Comparison of ENCODE assay signal across 8 cellular contexts in genomic region chr1:47334765-47335435, GRCh38. TPM values are rescaled to one million over a fixed set of nuclear protein-coding genes. Genes with fewer than 3 reads are reported as not detected.
DNase-seq lines count a peak whose midpoint lies in the region; ATAC-seq and TF ChIP-seq lines count a peak whose summit lies in the region.

No MANE protein-coding gene starts in this region.

- no peak for TF ChIP-seq CTCF in testis (IDR thresholded peaks at IDR 0.05)

- peak overlapping the region; percentile 93 for H3K4me3 Mint-ChIP-seq in activated CD4-positive, alpha-beta T cell treated with anti-CD3 and anti-CD28 coated beads, Interleukin-2, amount 10 ng/mL, durations not matched to agents 7 days and 5 days
- no peak overlapping the region for H3K4me3 Mint-ChIP-seq in activated T-helper 1 cell treated with anti-CD3 and anti-CD28 coated beads, Interleukin-12 subunit alpha, Interleukin-12 subunit beta, Interleukin-2, Interleukin-4 antibody, amounts not matched to agents 30 ng/mL and 10 ng/mL and 1 ng/mL, durations not matched to agents 14 hours and 24 hours and 36 hours
- no peak overlapping the region for H3K4me3 Mint-ChIP-seq in effector memory CD8-positive, alpha-beta T cell

- peak overlapping the region; percentile 93; the same call in 1 of the 2 replicates for H3K9ac ChIP-seq in iPS-20b (ENCODE audit: low read depth, low read length)

- no peak for TF ChIP-seq POLR2A in testis (IDR thresholded peaks at IDR 0.05)

- H3K9me3 ChIP-seq in iPS-20b (ENCODE audit: insufficient read depth, low read depth, low read length) (no peaks in the 10 kb centered on the region), testis (no peaks in the 10 kb centered on the region)

- H3K4me3 ChIP-seq in iPS-20b (ENCODE audit: low read length) (peak overlapping the region; percentile 91), testis (peak overlapping the region; percentile 90 to 92)

- no peak for ATAC-seq in HG02938 (IDR thresholded peaks at IDR 0.05; ENCODE audit: unreplicated experiment)
- ATAC-seq in effector memory CD8-positive, alpha-beta T cell (replicated peaks): no peak

- no peaks in the 10 kb centered on the region for H3K36me3 ChIP-seq in iPS-20b (ENCODE audit: insufficient read depth, low read depth, low read length)
- H3K36me3 ChIP-seq in testis (ENCODE audit: low read depth, missing control alignments): no peaks in the 10 kb centered on the region

- H3K9me3 Mint-ChIP-seq in activated CD4-positive, alpha-beta T cell treated with anti-CD3 and anti-CD28 coated beads, Interleukin-2, amount 10 ng/mL, durations not matched to agents 7 days and 5 days: no peaks in the 10 kb centered on the region
- H3K9me3 Mint-ChIP-seq in activated T-helper 1 cell treated with anti-CD3 and anti-CD28 coated beads, Interleukin-12 subunit alpha, Interleukin-12 subunit beta, Interleukin-2, Interleukin-4 antibody, amounts not matched to agents 30 ng/mL and 10 ng/mL and 1 ng/mL, durations not matched to agents 14 hours and 24 hours and 36 hours: no peaks in the 10 kb centered on the region
- no peaks in the 10 kb centered on the region for H3K9me3 Mint-ChIP-seq in effector memory CD8-positive, alpha-beta T cell

- CTCF ChIA-PET in activated CD4-positive, alpha-beta T cell treated with anti-CD3 and anti-CD28 coated beads, Interleukin-2, amount 10 ng/mL, durations not matched to agents 7 days and 5 days (lab: Charles Lee): interaction anchor here (1.9 to 2.9 kb wide), 4 partner anchors 10 to 21 kb away, joined by 6 to 12 read pairs (median 8); partner anchors contain the start of gene STIL

- peaks cover 21% of the 10 kb centered on the region for H3K4me1 Mint-ChIP-seq in activated CD4-positive, alpha-beta T cell treated with anti-CD3 and anti-CD28 coated beads, Interleukin-2, amount 10 ng/mL, durations not matched to agents 7 days and 5 days
- H3K4me1 Mint-ChIP-seq in activated T-helper 1 cell treated with anti-CD3 and anti-CD28 coated beads, Interleukin-12 subunit alpha, Interleukin-12 subunit beta, Interleukin-2, Interleukin-4 antibody, amounts not matched to agents 30 ng/mL and 10 ng/mL and 1 ng/mL, durations not matched to agents 14 hours and 24 hours and 36 hours (ENCODE audit: low read depth): peaks cover 19% of the 10 kb centered on the region
- H3K4me1 Mint-ChIP-seq in effector memory CD8-positive, alpha-beta T cell (ENCODE audit: low read depth in 2 of 2): peaks cover 15 to 29% of the 10 kb centered on the region in 2 donors

- DNase-seq in activated CD4-positive, alpha-beta T cell treated with anti-CD3 and anti-CD28 coated beads, Interleukin-2, amount 10 ng/mL, durations not matched to agents 7 days and 5 days: no peak
- no peak for DNase-seq in activated CD4-positive, alpha-beta T cell treated with anti-CD3 and anti-CD28 coated beads, Interleukin-2, amount 50 U/mL, for 4 hours
- no peak for DNase-seq in activated T-helper 1 cell treated with anti-CD3 and anti-CD28 coated beads, Interleukin-12 subunit alpha, Interleukin-12 subunit beta, Interleukin-2, Interleukin-4 antibody, amounts not matched to agents 30 ng/mL and 10 ng/mL and 1 ng/mL, durations not matched to agents 14 hours and 24 hours and 36 hours (ENCODE audit: low spot score)
- no peak for DNase-seq in testis
- DNase-seq in effector memory CD8-positive, alpha-beta T cell: no peak
- DNase-seq in T1000 (lab: John Stamatoyannopoulos, UW): no peak

- H3K27me3 Mint-ChIP-seq in activated CD4-positive, alpha-beta T cell treated with anti-CD3 and anti-CD28 coated beads, Interleukin-2, amount 10 ng/mL, durations not matched to agents 7 days and 5 days: no peaks in the 10 kb centered on the region
- H3K27me3 Mint-ChIP-seq in activated T-helper 1 cell treated with anti-CD3 and anti-CD28 coated beads, Interleukin-12 subunit alpha, Interleukin-12 subunit beta, Interleukin-2, Interleukin-4 antibody, amounts not matched to agents 30 ng/mL and 10 ng/mL and 1 ng/mL, durations not matched to agents 14 hours and 24 hours and 36 hours (ENCODE audit: insufficient read depth): no peaks in the 10 kb centered on the region
- H3K27me3 Mint-ChIP-seq in effector memory CD8-positive, alpha-beta T cell: no peaks in the 10 kb centered on the region

- POLR2A ChIA-PET in activated CD4-positive, alpha-beta T cell treated with anti-CD3 and anti-CD28 coated beads, Interleukin-2, amount 10 ng/mL, durations not matched to agents 7 days and 5 days (lab: Charles Lee): no interaction called here

- H3K27ac ChIP-seq in iPS-20b (ENCODE audit: low read length): peak overlapping the region; percentile 75
- peak overlapping the region; percentile 94 to 99 for H3K27ac ChIP-seq in testis

- 32 to 43% methylated on average over 9 of the region's 9 CpGs for WGBS in testis, 2 donors

- peak overlapping the region; percentile 95 for H3K27ac Mint-ChIP-seq in activated CD4-positive, alpha-beta T cell treated with anti-CD3 and anti-CD28 coated beads, Interleukin-2, amount 10 ng/mL, durations not matched to agents 7 days and 5 days
- peak overlapping the region; percentile 97 for H3K27ac Mint-ChIP-seq in activated T-helper 1 cell treated with anti-CD3 and anti-CD28 coated beads, Interleukin-12 subunit alpha, Interleukin-12 subunit beta, Interleukin-2, Interleukin-4 antibody, amounts not matched to agents 30 ng/mL and 10 ng/mL and 1 ng/mL, durations not matched to agents 14 hours and 24 hours and 36 hours
- H3K27ac Mint-ChIP-seq in effector memory CD8-positive, alpha-beta T cell: no peak overlapping the region

- H3K27me3 ChIP-seq in iPS-20b (ENCODE audit: insufficient read depth, low read length) (no peaks in the 10 kb centered on the region), testis (no peaks in the 10 kb centered on the region)

- peaks cover 7% of the 10 kb centered on the region for H3K36me3 Mint-ChIP-seq in activated CD4-positive, alpha-beta T cell treated with anti-CD3 and anti-CD28 coated beads, Interleukin-2, amount 10 ng/mL, durations not matched to agents 7 days and 5 days (ENCODE audit: low read depth)
- H3K36me3 Mint-ChIP-seq in activated T-helper 1 cell treated with anti-CD3 and anti-CD28 coated beads, Interleukin-12 subunit alpha, Interleukin-12 subunit beta, Interleukin-2, Interleukin-4 antibody, amounts not matched to agents 30 ng/mL and 10 ng/mL and 1 ng/mL, durations not matched to agents 14 hours and 24 hours and 36 hours (ENCODE audit: low read depth): no peaks in the 10 kb centered on the region
- no peaks in the 10 kb centered on the region for H3K36me3 Mint-ChIP-seq in effector memory CD8-positive, alpha-beta T cell (ENCODE audit: insufficient read depth)

- intact Hi-C loops in activated T-helper 1 cell treated with anti-CD3 and anti-CD28 coated beads, Interleukin-12 subunit alpha, Interleukin-12 subunit beta, Interleukin-2, Interleukin-4 antibody, amounts not matched to agents 30 ng/mL and 10 ng/mL and 1 ng/mL, durations not matched to agents 14 hours and 24 hours and 36 hours (cut with micrococcal nuclease): loop anchor here (1.0 kb wide), 5 partner anchors 16 to 156 kb away; partner anchors contain the start of gene STIL
- intact Hi-C loops in testis (cut with DNase I; ENCODE audit: low total_unique reads): no loop called here

- H3K4me1 ChIP-seq in iPS-20b (ENCODE audit: insufficient read depth, low read length) (peaks cover 11% of the 10 kb centered on the region), testis (peaks cover 22% of the 10 kb centered on the region)

RNA-seq across cellular contexts. Expression of gene CMPK1, which starts 1.3 kb away (rescaled TPM):
- total RNA-seq in activated CD4-positive, alpha-beta T cell treated with anti-CD3 and anti-CD28 coated beads, Interleukin-2, amount 10 ng/mL, durations not matched to agents 7 days and 5 days: 100 to 1,000 TPM in 1 of 2 experiments, 10 to 100 TPM in 1; 90.8 to 108 TPM
- total RNA-seq in activated T-helper 1 cell treated with anti-CD3 and anti-CD28 coated beads, Interleukin-12 subunit alpha, Interleukin-12 subunit beta, Interleukin-2, Interleukin-4 antibody, amounts not matched to agents 30 ng/mL and 10 ng/mL and 1 ng/mL, durations not matched to agents 14 hours and 24 hours and 36 hours: 98.2 and 100.0 TPM in 2 replicates
- total RNA-seq in testis: 10 to 100 TPM; 35.1 to 37.0 TPM
- polyA plus RNA-seq in testis (ENCODE audit: insufficient read depth, low read depth, low replicate concordance): 36.1 TPM

RNA-seq across cellular contexts. Expression of gene STIL, which starts 21.0 kb away (rescaled TPM):
- total RNA-seq in activated CD4-positive, alpha-beta T cell treated with anti-CD3 and anti-CD28 coated beads, Interleukin-2, amount 10 ng/mL, durations not matched to agents 7 days and 5 days: 10 to 100 TPM; 44.0 to 51.3 TPM
- total RNA-seq in activated T-helper 1 cell treated with anti-CD3 and anti-CD28 coated beads, Interleukin-12 subunit alpha, Interleukin-12 subunit beta, Interleukin-2, Interleukin-4 antibody, amounts not matched to agents 30 ng/mL and 10 ng/mL and 1 ng/mL, durations not matched to agents 14 hours and 24 hours and 36 hours: 25.8 and 26.3 TPM in 2 replicates
- 10 to 100 TPM; 11.5 to 20.4 TPM for total RNA-seq in testis
- 12.0 TPM for polyA plus RNA-seq in testis (ENCODE audit: insufficient read depth, low read depth, low replicate concordance)

Comparison
In these comparisons a context has a peak if more than half of its experiments do, and no peak if none do; other contexts are left out.
1. H3K27ac Mint-ChIP-seq: peak in activated CD4-positive, alpha-beta T cell treated with anti-CD3 and anti-CD28 coated beads, Interleukin-2, amount 10 ng/mL, durations not matched to agents 7 days and 5 days (single experiment) and activated T-helper 1 cell treated with anti-CD3 and anti-CD28 coated beads, Interleukin-12 subunit alpha, Interleukin-12 subunit beta, Interleukin-2, Interleukin-4 antibody, amounts not matched to agents 30 ng/mL and 10 ng/mL and 1 ng/mL, durations not matched to agents 14 hours and 24 hours and 36 hours (single experiment); none in effector memory CD8-positive, alpha-beta T cell (0 of 2).